26 cellular contexts compared by ENCODE assay signal in the genomic region with DNA sequence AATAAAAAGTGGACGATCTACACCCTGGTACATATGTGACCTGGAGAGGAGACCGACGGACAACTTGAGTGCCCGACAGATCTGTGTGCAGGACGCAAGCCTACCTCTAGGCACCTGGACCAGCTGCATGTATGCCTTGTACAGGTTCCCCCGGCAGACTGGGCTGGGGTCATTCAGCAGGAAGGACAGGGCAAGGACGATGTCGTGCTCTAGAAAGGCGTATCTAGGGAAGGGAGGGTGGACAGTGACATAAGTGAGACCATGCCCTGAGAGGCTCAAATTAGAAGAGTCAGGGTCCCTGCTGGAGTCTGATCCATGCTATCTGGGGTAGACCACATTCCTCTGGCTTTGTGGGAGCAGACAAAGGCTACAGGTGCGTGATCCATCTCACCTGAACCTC. TPM values are rescaled to one million over a fixed set of nuclear protein-coding genes. Genes with fewer than 3 reads are reported as not detected.
"Had no signal": no experiment of that assay in that cellular context is flagged by ENCODE, and none has a peak within 500 bp of the region (broad histone marks: within the 10 kb centered on the region; RNA-seq: fewer than 3 reads in every experiment).

No MANE protein-coding gene starts in this region.

- H2AFZ ChIP-seq: neural progenitor cell had no signal

- H3K27ac Mint-ChIP-seq: memory B cell, nephron, neural progenitor cell had no signal

- H3K27me3 ChIP-seq: gastrocnemius medialis, neural progenitor cell, right atrium auricular region, sigmoid colon, suprapubic skin, transverse colon, upper lobe of right lung, uterus had no signal

- H3K36me3 Mint-ChIP-seq: memory B cell, neural progenitor cell had no signal

- H3K9me3 ChIP-seq: gastrocnemius medialis, prostate gland, right atrium auricular region, sigmoid colon, suprapubic skin, transverse colon, upper lobe of right lung, uterus had no signal

- DNase-seq: cortex of kidney; foreskin fibroblast; gastrocnemius medialis; head of caudate nucleus; hippocampal formation; islet precursor cell; nucleus accumbens; sigmoid colon; stimulated activated naive CD4-positive, alpha-beta T cell; stimulated activated naive CD8-positive, alpha-beta T cell treated with anti-CD3 and anti-CD28 coated beads, Interleukin-15, amount 100 ng/mL, for 72 hours; transverse colon; upper lobe of right lung; uterus had no signal

- H3K4me1 ChIP-seq: gastrocnemius medialis, neural progenitor cell, prostate gland, right atrium auricular region, sigmoid colon, upper lobe of right lung, uterus had no signal

- H3K27ac ChIP-seq: epithelial cell of prostate, gastrocnemius medialis, neural progenitor cell, prostate gland, right atrium auricular region, sigmoid colon, suprapubic skin, transverse colon, upper lobe of right lung, uterus had no signal

- H3K9me3 Mint-ChIP-seq: memory B cell; nephron; neural progenitor cell; stimulated activated naive CD8-positive, alpha-beta T cell treated with anti-CD3 and anti-CD28 coated beads, Interleukin-15, amount 100 ng/mL, for 72 hours had no signal

- H3K4me2 ChIP-seq: neural progenitor cell had no signal

- H3K27me3 Mint-ChIP-seq: memory B cell; stimulated activated naive CD8-positive, alpha-beta T cell treated with anti-CD3 and anti-CD28 coated beads, Interleukin-15, amount 100 ng/mL, for 72 hours had no signal

- H3K4me1 Mint-ChIP-seq: nephron had no signal

- H3K9ac ChIP-seq: neural progenitor cell had no signal

- H3K36me3 ChIP-seq: gastrocnemius medialis, neural progenitor cell, prostate gland, right atrium auricular region, sigmoid colon, suprapubic skin, transverse colon, upper lobe of right lung, uterus had no signal

- ATAC-seq: esophagus mucosa; gastrocnemius medialis; stimulated activated naive CD8-positive, alpha-beta T cell treated with anti-CD3 and anti-CD28 coated beads, Interleukin-15, amount 100 ng/mL, for 72 hours; upper lobe of right lung had no signal

- H3K4me3 ChIP-seq: gastrocnemius medialis, lung, neural progenitor cell, prostate gland, right atrium auricular region, sigmoid colon, suprapubic skin, transverse colon, upper lobe of right lung, uterus had no signal

- H3K4me3 Mint-ChIP-seq: memory B cell; nephron; neural progenitor cell; stimulated activated naive CD8-positive, alpha-beta T cell treated with anti-CD3 and anti-CD28 coated beads, Interleukin-15, amount 100 ng/mL, for 72 hours had no signal

RNA-seq across cellular contexts. Expression of a gene that starts 7.9 kb away (rescaled TPM):
- total RNA-seq: esophagus mucosa, gastrocnemius medialis, glomerular endothelial cell, mononuclear cell, osteocyte, right atrium auricular region, upper lobe of right lung had no signal
- polyA plus RNA-seq: liver had no signal

RNA-seq across cellular contexts. Expression of a gene that starts 11.4 kb away (rescaled TPM):
- total RNA-seq: mononuclear cell had no signal
